ENCODE assay signal across 15 cellular contexts in genomic region chr2:199958014-199958413, GRCh38. TPM values are rescaled to one million over a fixed set of nuclear protein-coding genes. Genes with fewer than 3 reads are reported as not detected.
DNase-seq lines count a peak whose midpoint lies in the region; FAIRE-seq and TF ChIP-seq lines count a peak whose summit lies in the region.
"Had no signal": no experiment of that assay in that cellular context is flagged by ENCODE, and none has a peak within 500 bp of the region (broad histone marks: within the 10 kb centered on the region; RNA-seq: fewer than 3 reads in every experiment).

No MANE protein-coding gene starts in this region.

- POLR2A ChIA-PET in CD8-positive, alpha-beta memory T cell (lab: Charles Lee), result no interaction called here

- H3K4me1 ChIP-seq in BLaER1, result peaks cover 37% of the 10 kb centered on the region
- H3K4me1 ChIP-seq in CD8-positive, alpha-beta memory T cell (ENCODE audit: insufficient read depth, low read length), result peaks cover 44% of the 10 kb centered on the region

- intact Hi-C loops in activated T-helper 2 cell treated with anti-CD3 and anti-CD28 coated beads, Interferon-gamma antibody, Interleukin-2, Interleukin-4, amounts not matched to agents 10 μg/mL and 5 μg/mL and 100 μg/mL, durations not matched to agents 14 hours and 24 hours and 36 hours (cut with micrococcal nuclease), result loop anchor here (5.0 kb wide), 1 partner anchor 854 kb away; the partner anchor contains the start of gene BZW1
- intact Hi-C loops in dorsolateral prefrontal cortex (cut with DNase I), result no loop called here

- DNase-seq in CD8-positive, alpha-beta memory T cell, result no peak
- DNase-seq in activated T-helper 2 cell treated with anti-CD3 and anti-CD28 coated beads, Interferon-gamma antibody, Interleukin-2, Interleukin-4, amounts not matched to agents 10 μg/mL and 5 μg/mL and 100 μg/mL, durations not matched to agents 14 hours and 24 hours and 36 hours (ENCODE audit: low spot score), result no peak
- DNase-seq in mesothelial cell of epicardium (ENCODE audit: low spot score in 2 of 2, unreplicated experiment in 2 of 2), result no peak
- DNase-seq in dorsolateral prefrontal cortex, result no peak
- DNase-seq in urothelium cell line (ENCODE audit: low spot score), result no peak
- no peak for DNase-seq in activated gamma-delta T cell treated with Interleukin-2 at 50 U/mL for 16 hours
- DNase-seq in NCI-H345 treated with DMSO at 0.1 percent for 48 hours (lab: John Stamatoyannopoulos, UW; ENCODE audit: unreplicated experiment), result no peak
- DNase-seq: activated CD4-positive, alpha-beta T cell treated with anti-CD3 and anti-CD28 coated beads, Interleukin-2, amount 50 U/mL, for 4 hours; AML-193; effector memory CD4-positive, alpha-beta T cell; NK-92 treated with Interleukin-12 subunit alpha and Interleukin-12 subunit beta, amount 100 ng/mL, for 24 hours; T-helper 9 cell; testis had no signal

- H3K4me3 ChIP-seq in BLaER1 (no peak overlapping the region), dorsolateral prefrontal cortex (no peak overlapping the region)
- H3K4me3 ChIP-seq in CD8-positive, alpha-beta memory T cell (ENCODE audit: low read length), result no peak overlapping the region
- H3K4me3 ChIP-seq: testis had no signal

- H3K4me1 Mint-ChIP-seq in CD8-positive, alpha-beta memory T cell, result peaks cover 38 to 57% (median 51%) of the 10 kb centered on the region in 3 donors
- peaks cover 38% of the 10 kb centered on the region for H3K4me1 Mint-ChIP-seq in activated T-helper 2 cell treated with anti-CD3 and anti-CD28 coated beads, Interferon-gamma antibody, Interleukin-2, Interleukin-4, amounts not matched to agents 10 μg/mL and 5 μg/mL and 100 μg/mL, durations not matched to agents 14 hours and 24 hours and 36 hours (ENCODE audit: low read depth)
- peaks cover 36% of the 10 kb centered on the region for H3K4me1 Mint-ChIP-seq in mesothelial cell of epicardium

- TF ChIP-seq CTCF in mesothelial cell of epicardium (IDR thresholded peaks at IDR 0.05; ENCODE audit: unreplicated experiment) (no peak), dorsolateral prefrontal cortex (IDR thresholded peaks at IDR 0.05 in 54 of 56, conservative IDR thresholded peaks at IDR 0.05 in 2 of 56; ENCODE audit: low read depth in 1 of 56, partially characterized antibody in 56 of 56) (no peak)

- H3K27me3 ChIP-seq in BLaER1, result no peaks in the 10 kb centered on the region
- H3K27me3 ChIP-seq in CD8-positive, alpha-beta memory T cell (ENCODE audit: insufficient read depth, low read length, poor library complexity, severe bottlenecking), result no peaks in the 10 kb centered on the region
- H3K27me3 ChIP-seq in dorsolateral prefrontal cortex, result no peaks in the 10 kb centered on the region
- H3K27me3 ChIP-seq: testis had no signal

- H3K36me3 Mint-ChIP-seq in CD8-positive, alpha-beta memory T cell, result peaks cover 0 to 54% (median 11%) of the 10 kb centered on the region in 3 donors
- H3K36me3 Mint-ChIP-seq in activated T-helper 2 cell treated with anti-CD3 and anti-CD28 coated beads, Interferon-gamma antibody, Interleukin-2, Interleukin-4, amounts not matched to agents 10 μg/mL and 5 μg/mL and 100 μg/mL, durations not matched to agents 14 hours and 24 hours and 36 hours (ENCODE audit: low read depth), result peaks cover 55% of the 10 kb centered on the region
- peaks cover 25% of the 10 kb centered on the region for H3K36me3 Mint-ChIP-seq in mesothelial cell of epicardium

- no peaks in the 10 kb centered on the region for H3K27me3 Mint-ChIP-seq in CD8-positive, alpha-beta memory T cell
- no peaks in the 10 kb centered on the region for H3K27me3 Mint-ChIP-seq in activated T-helper 2 cell treated with anti-CD3 and anti-CD28 coated beads, Interferon-gamma antibody, Interleukin-2, Interleukin-4, amounts not matched to agents 10 μg/mL and 5 μg/mL and 100 μg/mL, durations not matched to agents 14 hours and 24 hours and 36 hours (ENCODE audit: low read depth)
- H3K27me3 Mint-ChIP-seq in mesothelial cell of epicardium (ENCODE audit: low read depth), result no peaks in the 10 kb centered on the region

- peaks cover 34% of the 10 kb centered on the region; the same call in 1 of the 2 replicates for H4K20me1 ChIP-seq in BLaER1

- no peak overlapping the region for H3K9ac ChIP-seq in BLaER1
- H3K9ac ChIP-seq: KMS-11 had no signal

- H3K4me2 ChIP-seq in BLaER1, result peak overlapping the region; percentile 90
- H3K4me2 ChIP-seq: KMS-11 had no signal

- CTCF ChIA-PET in CD8-positive, alpha-beta memory T cell (lab: Charles Lee), result no interaction called here

- peak overlapping the region in 5 of 7 donors; percentile 15 to 90 (median 39) for H3K4me3 Mint-ChIP-seq in CD8-positive, alpha-beta memory T cell
- peak overlapping the region; percentile 42 for H3K4me3 Mint-ChIP-seq in activated T-helper 2 cell treated with anti-CD3 and anti-CD28 coated beads, Interferon-gamma antibody, Interleukin-2, Interleukin-4, amounts not matched to agents 10 μg/mL and 5 μg/mL and 100 μg/mL, durations not matched to agents 14 hours and 24 hours and 36 hours (ENCODE audit: low read depth)
- peak overlapping the region; percentile 26 for H3K4me3 Mint-ChIP-seq in mesothelial cell of epicardium

- H3K9me3 Mint-ChIP-seq in CD8-positive, alpha-beta memory T cell, result no peaks in the 10 kb centered on the region
- no peaks in the 10 kb centered on the region for H3K9me3 Mint-ChIP-seq in activated T-helper 2 cell treated with anti-CD3 and anti-CD28 coated beads, Interferon-gamma antibody, Interleukin-2, Interleukin-4, amounts not matched to agents 10 μg/mL and 5 μg/mL and 100 μg/mL, durations not matched to agents 14 hours and 24 hours and 36 hours
- H3K9me3 Mint-ChIP-seq in mesothelial cell of epicardium, result no peaks in the 10 kb centered on the region

- H3K9me3 ChIP-seq in BLaER1, result no peaks in the 10 kb centered on the region
- H3K9me3 ChIP-seq in CD8-positive, alpha-beta memory T cell (ENCODE audit: low read length), result no peaks in the 10 kb centered on the region
- H3K9me3 ChIP-seq: testis had no signal

- FAIRE-seq in urothelium cell line (lab: Jason Lieb, UNC), result no peak

- peak overlapping the region in 2 of 8 donors; percentile 1 to 90 for H3K27ac Mint-ChIP-seq in CD8-positive, alpha-beta memory T cell
- H3K27ac Mint-ChIP-seq in activated T-helper 2 cell treated with anti-CD3 and anti-CD28 coated beads, Interferon-gamma antibody, Interleukin-2, Interleukin-4, amounts not matched to agents 10 μg/mL and 5 μg/mL and 100 μg/mL, durations not matched to agents 14 hours and 24 hours and 36 hours, result no peak overlapping the region
- H3K27ac Mint-ChIP-seq in mesothelial cell of epicardium, result no peak overlapping the region

- peaks cover 51% of the 10 kb centered on the region for H3K36me3 ChIP-seq in BLaER1
- no peaks in the 10 kb centered on the region for H3K36me3 ChIP-seq in CD8-positive, alpha-beta memory T cell (ENCODE audit: insufficient read depth, low read length)

- H3K27ac ChIP-seq in BLaER1, result no peak overlapping the region
- no peak overlapping the region for H3K27ac ChIP-seq in CD8-positive, alpha-beta memory T cell (ENCODE audit: low read depth, low read length)
- no peak overlapping the region for H3K27ac ChIP-seq in dorsolateral prefrontal cortex
- H3K27ac ChIP-seq: KMS-11, testis had no signal

RNA-seq across cellular contexts. Expression of gene MAIP1, which starts 2.6 kb away (rescaled TPM):
- 10 to 100 TPM; 40.8 TPM for total RNA-seq in CD8-positive, alpha-beta memory T cell
- 17.2 TPM for polyA plus RNA-seq in CD8-positive, alpha-beta memory T cell
- 26.0 and 29.9 TPM in 2 replicates for total RNA-seq in activated T-helper 2 cell treated with anti-CD3 and anti-CD28 coated beads, Interferon-gamma antibody, Interleukin-2, Interleukin-4, amounts not matched to agents 10 μg/mL and 5 μg/mL and 100 μg/mL, durations not matched to agents 14 hours and 24 hours and 36 hours
- total RNA-seq in mesothelial cell of epicardium (17.5 to 20.2 TPM (median 19.2 TPM) in 3 replicates), dorsolateral prefrontal cortex (10 to 100 TPM; 11.3 to 32.2 (median 18.9) TPM)

RNA-seq across cellular contexts. Expression of gene TYW5, which starts 2.7 kb away (rescaled TPM):
- total RNA-seq in CD8-positive, alpha-beta memory T cell, result 10 to 100 TPM in 1 of 2 experiments, 1 to 10 TPM in 1; 10.0 to 10.6 TPM
- 4.1 TPM for polyA plus RNA-seq in CD8-positive, alpha-beta memory T cell
- 11.0 and 12.3 TPM in 2 replicates for total RNA-seq in activated T-helper 2 cell treated with anti-CD3 and anti-CD28 coated beads, Interferon-gamma antibody, Interleukin-2, Interleukin-4, amounts not matched to agents 10 μg/mL and 5 μg/mL and 100 μg/mL, durations not matched to agents 14 hours and 24 hours and 36 hours
- 12.2 to 14.1 TPM (median 12.7 TPM) in 3 replicates for total RNA-seq in mesothelial cell of epicardium
- total RNA-seq in dorsolateral prefrontal cortex, result 10 to 100 TPM in 51 of 120 experiments, 1 to 10 TPM in 69; 6.1 to 14.7 (median 9.7) TPM

RNA-seq across cellular contexts. Expression of gene C2orf69, which starts 46.9 kb away (rescaled TPM):
- 10 to 100 TPM; 19.8 to 20.9 TPM for total RNA-seq in CD8-positive, alpha-beta memory T cell
- polyA plus RNA-seq in CD8-positive, alpha-beta memory T cell, result 12.9 TPM
- 16.8 and 17.6 TPM in 2 replicates for total RNA-seq in activated T-helper 2 cell treated with anti-CD3 and anti-CD28 coated beads, Interferon-gamma antibody, Interleukin-2, Interleukin-4, amounts not matched to agents 10 μg/mL and 5 μg/mL and 100 μg/mL, durations not matched to agents 14 hours and 24 hours and 36 hours
- total RNA-seq in mesothelial cell of epicardium, result 10.5 to 10.8 TPM (median 10.5 TPM) in 3 replicates
- total RNA-seq in dorsolateral prefrontal cortex, result 10 to 100 TPM; 14.0 to 30.4 (median 21.6) TPM
